In the genomic region with DNA sequence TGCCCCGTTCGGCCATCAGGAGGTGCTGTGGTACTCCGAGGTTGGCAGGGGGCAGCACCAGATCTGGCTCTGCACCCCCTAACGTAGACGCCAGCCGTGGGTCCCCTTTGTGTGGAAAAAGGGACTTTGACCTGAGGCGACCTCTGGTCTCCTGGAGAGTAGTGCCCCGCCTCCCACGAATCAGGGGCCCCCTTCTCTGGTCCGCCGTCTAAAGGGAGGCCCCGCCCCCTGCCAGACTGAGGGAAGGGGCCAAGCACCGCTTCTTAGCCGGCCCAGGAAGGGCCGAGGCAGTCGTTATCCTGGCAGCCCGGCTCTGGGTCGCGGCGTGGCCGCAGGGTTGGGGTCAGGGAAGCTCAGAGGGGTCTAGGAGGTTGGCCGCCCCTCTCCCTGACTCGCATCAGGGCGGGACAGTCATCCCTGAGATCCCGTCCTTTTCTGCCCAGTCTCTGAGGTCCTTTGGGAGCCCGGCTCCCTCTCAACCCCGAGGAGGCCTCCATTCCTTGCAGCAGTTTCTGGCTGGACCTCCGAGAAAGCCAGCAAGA, we compare ENCODE assay signal across 8 cellular contexts. TPM values are rescaled to one million over a fixed set of nuclear protein-coding genes. Genes with fewer than 3 reads are reported as not detected.
A peak's percentile ranks its signal among the peaks of the same experiment; 100 is the strongest.
DNase-seq lines count a peak whose midpoint lies in the region; ATAC-seq, FAIRE-seq and TF ChIP-seq lines count a peak whose summit lies in the region.

No MANE protein-coding gene starts in this region.

- TF ChIP-seq CTCF in foreskin keratinocyte (conservative IDR thresholded peaks at IDR 0.05) (peak; percentile 68), retinal pigment epithelial cell (conservative IDR thresholded peaks at IDR 0.05; ENCODE audit: low read depth, low read length) (peak; percentile 57)

- peak overlapping the region; percentile 90 for H3K4me3 ChIP-seq in retinal pigment epithelial cell (ENCODE audit: low read length)

- peak overlapping the region; percentile 100 for H3K27ac ChIP-seq in foreskin keratinocyte

- peak; percentile 39 to 51 for ATAC-seq in activated T-cell treated with anti-CD3 and anti-CD28 coated beads, Interleukin-2, amount 50 U/mL, for 72 hours (replicated peaks in 1 of 2)
- ATAC-seq in SK-N-SH treated with all-trans-retinoic acid at 6 μM for 48 hours: peak; percentile 8; the same call in 2 of the 3 replicates
- ATAC-seq in foreskin keratinocyte: no peak

- H3K4me1 ChIP-seq in foreskin keratinocyte: peaks cover 7% of the 10 kb centered on the region

- no peaks in the 10 kb centered on the region for H3K27me3 Mint-ChIP-seq in activated T-cell treated with anti-CD3 and anti-CD28 coated beads, Interleukin-2, amount 50 U/mL, for 72 hours (ENCODE audit: low read depth)

- H3K27ac Mint-ChIP-seq in activated T-cell treated with anti-CD3 and anti-CD28 coated beads, Interleukin-2, amount 50 U/mL, for 72 hours: peak overlapping the region; percentile 96

- peaks cover 48% of the 10 kb centered on the region for H3K4me1 Mint-ChIP-seq in activated T-cell treated with anti-CD3 and anti-CD28 coated beads, Interleukin-2, amount 50 U/mL, for 72 hours (ENCODE audit: low read depth)

- H3K4me3 Mint-ChIP-seq in activated T-cell treated with anti-CD3 and anti-CD28 coated beads, Interleukin-2, amount 50 U/mL, for 72 hours: peak overlapping the region; percentile 82

- FAIRE-seq in HTR-8/SVneo (lab: Jason Lieb, UNC): no peak

- DNase-seq in activated T-cell treated with anti-CD3 and anti-CD28 coated beads, Interleukin-2, amount 50 U/mL, for 72 hours: no peak
- DNase-seq in activated T-cell treated with anti-CD3 and anti-CD28 coated beads, Interleukin-2, amount 50 U/mL, for 1 hour: no peak
- DNase-seq in foreskin keratinocyte: no peak
- no peak for DNase-seq in retinal pigment epithelial cell (ENCODE audit: low read depth)
- DNase-seq in HTR-8/SVneo (ENCODE audit: insufficient read length, low spot score): no peak
- DNase-seq in NAMALWA (ENCODE audit: low spot score): no peak
- DNase-seq in epidermal melanocyte (ENCODE audit: insufficient read length, low spot score): no peak

- H3K36me3 Mint-ChIP-seq in activated T-cell treated with anti-CD3 and anti-CD28 coated beads, Interleukin-2, amount 50 U/mL, for 72 hours (ENCODE audit: insufficient read depth in 2 of 2): no peaks in the 10 kb centered on the region

- no peaks in the 10 kb centered on the region for H3K9me3 Mint-ChIP-seq in activated T-cell treated with anti-CD3 and anti-CD28 coated beads, Interleukin-2, amount 50 U/mL, for 72 hours

- no peaks in the 10 kb centered on the region for H3K27me3 ChIP-seq in foreskin keratinocyte

TF ChIP-seq in SK-N-SH treated with all-trans-retinoic acid at 6 μM for 48 hours, 23 proteins besides CTCF, POLR2A, EP300 and RAD21:
- no peak for TF ChIP-seq RARB (CRISPR knock-in tag; IDR thresholded peaks at IDR 0.05)
- TF ChIP-seq ISL1 (CRISPR knock-in tag; IDR thresholded peaks at IDR 0.05): no peak
- no peak for TF ChIP-seq OSR1 (CRISPR knock-in tag; IDR thresholded peaks at IDR 0.05)
- no peak for TF ChIP-seq CSDC2 (CRISPR knock-in tag; IDR thresholded peaks at IDR 0.05)
- TF ChIP-seq ZC3H10 (CRISPR knock-in tag; IDR thresholded peaks at IDR 0.05): no peak
- no peak for TF ChIP-seq BACH2 (CRISPR knock-in tag; IDR thresholded peaks at IDR 0.05; ENCODE audit: borderline replicate concordance)
- TF ChIP-seq ZNF70 (CRISPR knock-in tag; IDR thresholded peaks at IDR 0.05): no peak
- no peak for TF ChIP-seq TOX (CRISPR knock-in tag; IDR thresholded peaks at IDR 0.05; ENCODE audit: borderline replicate concordance)
- TF ChIP-seq GLIS3 (CRISPR knock-in tag; IDR thresholded peaks at IDR 0.05): no peak
- no peak for TF ChIP-seq ZNF8 (CRISPR knock-in tag; IDR thresholded peaks at IDR 0.05)

RNA-seq across cellular contexts. Expression of a gene that starts 0.6 kb away (rescaled TPM):
- total RNA-seq in activated T-cell treated with anti-CD3 and anti-CD28 coated beads, Interleukin-2, amount 50 U/mL, for 72 hours: 1 to 10 TPM; 4.6 to 4.8 TPM
- total RNA-seq in foreskin keratinocyte: 57.8 and 59.1 TPM in 2 replicates
- 59.2 and 60.3 TPM in 2 replicates for polyA plus RNA-seq in foreskin keratinocyte

RNA-seq across cellular contexts. Expression of a gene that starts 6.1 kb away (rescaled TPM):
- total RNA-seq in activated T-cell treated with anti-CD3 and anti-CD28 coated beads, Interleukin-2, amount 50 U/mL, for 72 hours: 10 to 100 TPM; 16.2 to 16.8 TPM
- 21.8 and 23.6 TPM in 2 replicates for total RNA-seq in foreskin keratinocyte
- 35.2 and 37.4 TPM in 2 replicates for polyA plus RNA-seq in foreskin keratinocyte

RNA-seq across cellular contexts. Expression of a gene that starts 18.5 kb away (rescaled TPM):
- total RNA-seq in activated T-cell treated with anti-CD3 and anti-CD28 coated beads, Interleukin-2, amount 50 U/mL, for 72 hours: under 1 TPM in 1 of 2 donors, not detected in 1; 0.19 TPM
- 2.0 and 3.2 TPM in 2 replicates for total RNA-seq in foreskin keratinocyte
- polyA plus RNA-seq in foreskin keratinocyte: 1.5 and 2.8 TPM in 2 replicates

RNA-seq across cellular contexts. Expression of a gene that starts 18.7 kb away (rescaled TPM):
- 10 to 100 TPM; 51.4 to 61.6 TPM for total RNA-seq in activated T-cell treated with anti-CD3 and anti-CD28 coated beads, Interleukin-2, amount 50 U/mL, for 72 hours
- total RNA-seq in foreskin keratinocyte: 22.1 and 23.8 TPM in 2 replicates
- 28.5 and 29.4 TPM in 2 replicates for polyA plus RNA-seq in foreskin keratinocyte

RNA-seq across cellular contexts. Expression of a gene that starts 22.7 kb away (rescaled TPM):
- total RNA-seq in activated T-cell treated with anti-CD3 and anti-CD28 coated beads, Interleukin-2, amount 50 U/mL, for 72 hours: 1 to 10 TPM; 6.7 to 7.1 TPM
- total RNA-seq in foreskin keratinocyte: 8.3 and 8.4 TPM in 2 replicates
- polyA plus RNA-seq in foreskin keratinocyte: 11.4 and 12.4 TPM in 2 replicates

Comparison
In these comparisons a context has a peak if more than half of its experiments do, and no peak if none do; other contexts are left out.
1. RNA of a gene that starts 0.6 kb away (total RNA-seq): 57.8 to 59.1 TPM in foreskin keratinocyte; 4.6 to 4.8 TPM in activated T-cell treated with anti-CD3 and anti-CD28 coated beads, Interleukin-2, amount 50 U/mL, for 72 hours; every median in the first group is over 10 times any median in the second.